Comparison of ENCODE assay signal across 13 cellular contexts in the genomic region with DNA sequence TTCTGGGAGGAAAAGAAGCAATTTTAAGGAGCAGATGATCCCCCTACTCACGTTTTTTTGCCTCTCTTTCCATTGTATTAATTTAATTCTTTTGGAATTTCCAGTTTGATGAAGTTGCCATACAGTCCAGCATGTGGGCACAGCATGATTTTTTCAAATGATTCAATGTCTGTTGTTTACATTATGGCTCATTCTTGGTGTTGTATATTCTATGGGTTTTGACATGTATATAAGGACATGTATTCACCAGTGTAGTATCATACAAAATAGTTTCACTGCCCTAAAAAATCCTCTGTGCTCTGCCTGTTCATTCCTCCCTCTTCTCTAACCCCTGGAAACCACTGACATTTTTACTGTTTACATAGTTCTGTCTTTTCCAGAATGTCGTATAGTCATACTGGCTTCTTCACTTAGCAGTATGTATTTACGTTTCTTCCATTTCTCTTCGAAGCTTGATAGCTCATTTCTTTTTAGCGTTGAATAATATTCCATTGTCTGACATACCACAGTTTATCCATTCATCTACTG. TPM values are rescaled to one million over a fixed set of nuclear protein-coding genes. Genes with fewer than 3 reads are reported as not detected.
DNase-seq lines count a peak whose midpoint lies in the region; ATAC-seq, FAIRE-seq and TF ChIP-seq lines count a peak whose summit lies in the region.
"Had no signal": no experiment of that assay in that cellular context is flagged by ENCODE, and none has a peak within 500 bp of the region (broad histone marks: within the 10 kb centered on the region; RNA-seq: fewer than 3 reads in every experiment).

No MANE protein-coding gene starts in this region.

- FAIRE-seq in K562 (lab: Jason Lieb, UNC) = no peak
- FAIRE-seq: GM12878 had no signal

- CTCF ChIA-PET in IMR-90 (lab: Yijun Ruan, JAX) (no interaction called here), K562 (lab: Yijun Ruan, JAX; ENCODE audit: low intra/inter-chr PET ratio) (no interaction called here)

- POLR2A ChIA-PET in IMR-90 (lab: Charles Lee; ENCODE audit: unreplicated experiment) (no interaction called here), K562 (lab: Yijun Ruan, JAX) (no interaction called here)

- H3K9ac ChIP-seq in IMR-90 (ENCODE audit: low read depth, low read length) (no peak overlapping the region), K562 (ENCODE audit: insufficient read depth in 1 of 2, low read depth in 2 of 2, low read length in 2 of 2) (no peak overlapping the region)
- H3K9ac ChIP-seq: BLaER1 treated with 17β-estradiol and CSF1 and Interleukin-3, amounts not matched to agents 10 nM and 100 nM; GM23248 had no signal

- peak; percentile 50 for DNase-seq in IMR-90
- no peak for DNase-seq in K562 (ENCODE audit: extremely low read depth in 1 of 4, low spot score in 3 of 4)
- no peak for DNase-seq in NCI-H1694 (lab: John Stamatoyannopoulos, UW)
- DNase-seq in NCI-H187 (lab: John Stamatoyannopoulos, UW) = no peak
- DNase-seq: Calu3; CD8-positive, alpha-beta T cell; DMS79 treated with DMSO at 0.1 percent for 48 hours; GM23248 had no signal

- no peaks in the 10 kb centered on the region for H3K27me3 ChIP-seq in IMR-90 (ENCODE audit: control insufficient read depth, insufficient read depth, low read length)
- H3K27me3 ChIP-seq in K562 (ENCODE audit: control insufficient read depth in 2 of 2, insufficient read depth in 2 of 2, low read length in 2 of 2) = no peaks in the 10 kb centered on the region
- H3K27me3 ChIP-seq: BLaER1 treated with 17β-estradiol and CSF1 and Interleukin-3, amounts not matched to agents 10 nM and 100 nM had no signal

- in situ Hi-C loops in IMR-90 (cut with MboI; ENCODE audit: low sequenced_read_pairs) (loop anchor here (25.0 kb wide), 1 partner anchor 292 kb away; no protein-coding TSS in a partner anchor), K562 (cut with MboI) (no loop called here)

- no peaks in the 10 kb centered on the region for H3K9me1 ChIP-seq in IMR-90 (ENCODE audit: insufficient read depth, low read length)
- H3K9me1 ChIP-seq in K562 (ENCODE audit: control insufficient read depth, insufficient read depth, low read length) = no peaks in the 10 kb centered on the region

- H3K79me1 ChIP-seq in IMR-90 (ENCODE audit: low read depth in 1 of 2, low read length in 2 of 2) = no peaks in the 10 kb centered on the region

- no peak overlapping the region for H2AK5ac ChIP-seq in IMR-90 (ENCODE audit: low read depth, low read length)

- no peak overlapping the region for H2AK9ac ChIP-seq in IMR-90 (replicated peaks; ENCODE audit: low read depth, low read length, poor library complexity)

- 0% methylated on average over 1 of the region's 5 CpGs; no CpG with 5 or more reads in 1 of the 2 experiments for WGBS in IMR-90 (ENCODE audit: extremely low coverage in 2 of 2, insufficient read length in 1 of 2), 2 experiments
- 31% methylated on average over 5 of the region's 5 CpGs for WGBS in K562 (ENCODE audit: insufficient coverage, low coverage, missing lambda C conversion rate)

- TF ChIP-seq EP300 in K562 (IDR thresholded peaks at IDR 0.05; ENCODE audit: low read length) = no peak

- H2AFZ ChIP-seq in IMR-90 (replicated peaks; ENCODE audit: low read length, poor library complexity) (no peak overlapping the region), K562 (ENCODE audit: low read depth, low read length) (peak overlapping the region; percentile 41; the same call in 1 of the 2 replicates)
- H2AFZ ChIP-seq: GM23248 had no signal

- H3K4me2 ChIP-seq in IMR-90 (ENCODE audit: low read depth, low read length) = no peak overlapping the region
- H3K4me2 ChIP-seq in K562 (ENCODE audit: insufficient read depth, low read length) = no peak overlapping the region
- H3K4me2 ChIP-seq: BLaER1 treated with 17β-estradiol and CSF1 and Interleukin-3, amounts not matched to agents 10 nM and 100 nM had no signal

- H3K23ac ChIP-seq in IMR-90 (ENCODE audit: low read depth, low read length) = no peak overlapping the region

- dilution Hi-C loops in IMR-90 (cut with HindIII; ENCODE audit: low sequenced_read_pairs, unreplicated experiment) = no loop called here

- H2BK15ac ChIP-seq in IMR-90 (ENCODE audit: low read depth, low read length) = no peak overlapping the region

- H3K4ac ChIP-seq in IMR-90 (ENCODE audit: low read depth, low read length) = no peak overlapping the region

- no peaks in the 10 kb centered on the region for H3K4me1 ChIP-seq in IMR-90 (ENCODE audit: control insufficient read depth, insufficient read depth, low read length)
- peaks cover 0 to 4% of the 10 kb centered on the region in 2 experiments; a peak in 1 of 5 replicates for H3K4me1 ChIP-seq in K562 (replicated peaks in 1 of 2; ENCODE audit: control insufficient read depth in 2 of 2, insufficient read depth in 2 of 2, low read length in 2 of 2)
- H3K4me1 ChIP-seq: BLaER1 treated with 17β-estradiol and CSF1 and Interleukin-3, amounts not matched to agents 10 nM and 100 nM; HAP-1 had no signal

- H3K4me3 ChIP-seq in IMR-90 (ENCODE audit: insufficient read depth, low read depth, low read length) (no peak overlapping the region), K562 (no peak overlapping the region)
- H3K4me3 ChIP-seq: BLaER1 treated with 17β-estradiol and CSF1 and Interleukin-3, amounts not matched to agents 10 nM and 100 nM; GM12878; GM23248; HAP-1 had no signal

- H3K27ac ChIP-seq in IMR-90 (ENCODE audit: insufficient read depth, low read length) = no peak overlapping the region
- H3K27ac ChIP-seq in K562 (ENCODE audit: extremely low read depth, low read depth, low read length) = no peak overlapping the region
- H3K27ac ChIP-seq: BLaER1 treated with 17β-estradiol and CSF1 and Interleukin-3, amounts not matched to agents 10 nM and 100 nM; GM23248 had no signal

- no peak overlapping the region for H2BK5ac ChIP-seq in IMR-90 (ENCODE audit: low read depth, low read length, poor library complexity, severe bottlenecking)

- no peak overlapping the region for H2BK120ac ChIP-seq in IMR-90 (ENCODE audit: low read depth, low read length)

- H4K5ac ChIP-seq in IMR-90 (ENCODE audit: low read depth, low read length) = no peak overlapping the region

- H3K56ac ChIP-seq in IMR-90 (ENCODE audit: extremely low read depth, insufficient read depth, low read length) = no peak overlapping the region

- intact Hi-C loops in IMR-90 (cut with micrococcal nuclease) (no loop called here), K562 (cut with micrococcal nuclease) (no loop called here)

- H3K79me2 ChIP-seq in K562 (ENCODE audit: control insufficient read depth, insufficient read depth, low read length) = no peaks in the 10 kb centered on the region

- H3K14ac ChIP-seq in IMR-90 (replicated peaks; ENCODE audit: low read depth, low read length) = no peak overlapping the region

- peak; percentile 94 for ATAC-seq in IMR-90 (ENCODE audit: low read depth)
- ATAC-seq in K562 = no peak
- ATAC-seq in esophagus mucosa = peak; percentile 61
- no peak for ATAC-seq in GM19035 (IDR thresholded peaks at IDR 0.05; ENCODE audit: unreplicated experiment)
- ATAC-seq: CD8-positive, alpha-beta T cell; GM12878 had no signal

- TF ChIP-seq POLR2A in IMR-90 (IDR thresholded peaks at IDR 0.05; ENCODE audit: low read depth, low read length) (no peak), K562 (conservative IDR thresholded peaks at IDR 0.05) (no peak)

- no peaks in the 10 kb centered on the region for H4K20me1 ChIP-seq in IMR-90 (ENCODE audit: insufficient read depth, low read length)
- no peaks in the 10 kb centered on the region for H4K20me1 ChIP-seq in K562 (replicated peaks; ENCODE audit: control insufficient read depth, insufficient read depth, low read length)
- H4K20me1 ChIP-seq: BLaER1 treated with 17β-estradiol and CSF1 and Interleukin-3, amounts not matched to agents 10 nM and 100 nM had no signal

- no peak for TF ChIP-seq RAD21 in IMR-90 (IDR thresholded peaks at IDR 0.05; ENCODE audit: low read length)
- no peak for TF ChIP-seq RAD21 in K562 (CRISPR knock-in tag; conservative IDR thresholded peaks at IDR 0.05 in 1 of 2, IDR thresholded peaks at IDR 0.05 in 1 of 2)

- no peak overlapping the region for H2BK20ac ChIP-seq in IMR-90 (ENCODE audit: low read depth, low read length)

- H4K91ac ChIP-seq in IMR-90 (ENCODE audit: insufficient read depth, low read depth, low read length) = no peak overlapping the region

- no peak overlapping the region for H4K8ac ChIP-seq in IMR-90 (ENCODE audit: low read depth in 2 of 2, low read length in 2 of 2)

- no peak for TF ChIP-seq CTCF in IMR-90 (conservative IDR thresholded peaks at IDR 0.05; ENCODE audit: low read depth, low read length)
- no peak for TF ChIP-seq CTCF in K562 (IDR thresholded peaks at IDR 0.05 in 2 of 3, conservative IDR thresholded peaks at IDR 0.05 in 1 of 3; ENCODE audit: insufficient read depth in 2 of 3, low read depth in 1 of 3, low read length in 3 of 3)

- BruUV-seq in IMR-90 (replicated peaks; lab: Mats Ljungman, UMichigan) (no TSS peak), K562 (replicated peaks; lab: Mats Ljungman, UMichigan) (no TSS peak)

- H3K36me3 ChIP-seq in IMR-90 (ENCODE audit: control insufficient read depth, insufficient read depth, low read length) (no peaks in the 10 kb centered on the region), K562 (ENCODE audit: control insufficient read depth, insufficient read depth, low read length) (no peaks in the 10 kb centered on the region)
- H3K36me3 ChIP-seq: BLaER1 treated with 17β-estradiol and CSF1 and Interleukin-3, amounts not matched to agents 10 nM and 100 nM; HAP-1 had no signal

- H3K9me3 ChIP-seq in IMR-90 (ENCODE audit: control insufficient read depth, insufficient read depth, low read length) = no peaks in the 10 kb centered on the region
- no peaks in the 10 kb centered on the region for H3K9me3 ChIP-seq in K562 (replicated peaks; ENCODE audit: control insufficient read depth, insufficient read depth, low read depth, low read length)
- H3K9me3 ChIP-seq: BLaER1 treated with 17β-estradiol and CSF1 and Interleukin-3, amounts not matched to agents 10 nM and 100 nM; HAP-1 had no signal

- no peak overlapping the region for H3K18ac ChIP-seq in IMR-90 (ENCODE audit: low read depth, low read length)

RNA-seq across cellular contexts. Expression of gene KLHDC2, which starts 13.3 kb away (rescaled TPM):
- total RNA-seq in IMR-90 (2012; rRNA removed) (41.8 and 51.1 TPM in 2 replicates), K562 (2014; rRNA removed) (29.9 and 31.2 TPM in 2 replicates), K562 (2014; rRNA removed; fragmentation: Illumina TruSeq; extraction: Trizol) (24.7 and 25.0 TPM in 2 replicates), K562 (2015; rRNA removed; fragmentation: Illumina TruSeq; extraction: Trizol) (19.0 and 19.7 TPM in 2 replicates), K562 (2021) (19.3 and 20.5 TPM in 2 replicates), esophagus mucosa (35.1 TPM)
- polyA plus RNA-seq in IMR-90 (2012; rRNA removed) (27.0 and 29.2 TPM in 2 replicates), K562 (2011; rRNA removed) (41.7 and 49.8 TPM in 2 replicates), K562 (2014; fragmentation: Illumina TruSeq; extraction: Trizol) (15.8 and 20.0 TPM in 2 replicates), K562 (2014; fragmentation: Nextera tagmentation; extraction: Ambion mirVana) (1 to 10 TPM; 6.3 to 7.8 TPM), K562 (2014; rRNA removed) (26.3 and 26.7 TPM in 2 replicates)
- polyA plus RNA-seq in IMR-90 (2012; cell fraction: cytosol; rRNA removed) = 12.1 and 20.1 TPM in 2 replicates
- 42.7 and 89.1 TPM in 2 replicates for polyA plus RNA-seq in IMR-90 (2012; cell fraction: nucleus; rRNA removed; ENCODE audit: low replicate concordance)
- total RNA-seq in K562 (2011; cell fraction: chromatin; rRNA removed; ENCODE audit: low replicate concordance) = 43.7 and 68.5 TPM in 2 replicates
- 29.3 and 31.5 TPM in 2 replicates for total RNA-seq in K562 (2011; cell fraction: nucleolus; rRNA removed)
- total RNA-seq in K562 (2011; cell fraction: nucleoplasm; rRNA removed) = 42.7 and 49.5 TPM in 2 replicates
- polyA plus RNA-seq in K562 (2011; cell fraction: cytosol; rRNA removed) = 12.0 and 16.3 TPM in 2 replicates
- 44.3 and 131 TPM in 2 replicates for polyA plus RNA-seq in K562 (2011; cell fraction: nucleus; rRNA removed)
- 16.8 and 28.6 TPM in 2 replicates for polyA plus RNA-seq in K562 (2012)
- 40.5 and 41.9 TPM in 2 replicates for polyA minus RNA-seq in K562 (2011; rRNA and poly(A)+ RNA removed)
- polyA minus RNA-seq in K562 (2011; cell fraction: cytosol; rRNA and poly(A)+ RNA removed) = 11.3 and 14.1 TPM in 2 replicates
- 24.1 and 38.7 TPM in 2 replicates for polyA minus RNA-seq in K562 (2011; cell fraction: nucleus; rRNA and poly(A)+ RNA removed)

Comparison
In these comparisons a context has a peak if more than half of its experiments do, and no peak if none do; other contexts are left out.
1. ATAC-seq: peak in IMR-90 (single experiment) and esophagus mucosa (single experiment); none in K562 (single experiment) and GM19035 (single experiment).